ENCODE assay signal across 1 cellular context in the genomic region with DNA sequence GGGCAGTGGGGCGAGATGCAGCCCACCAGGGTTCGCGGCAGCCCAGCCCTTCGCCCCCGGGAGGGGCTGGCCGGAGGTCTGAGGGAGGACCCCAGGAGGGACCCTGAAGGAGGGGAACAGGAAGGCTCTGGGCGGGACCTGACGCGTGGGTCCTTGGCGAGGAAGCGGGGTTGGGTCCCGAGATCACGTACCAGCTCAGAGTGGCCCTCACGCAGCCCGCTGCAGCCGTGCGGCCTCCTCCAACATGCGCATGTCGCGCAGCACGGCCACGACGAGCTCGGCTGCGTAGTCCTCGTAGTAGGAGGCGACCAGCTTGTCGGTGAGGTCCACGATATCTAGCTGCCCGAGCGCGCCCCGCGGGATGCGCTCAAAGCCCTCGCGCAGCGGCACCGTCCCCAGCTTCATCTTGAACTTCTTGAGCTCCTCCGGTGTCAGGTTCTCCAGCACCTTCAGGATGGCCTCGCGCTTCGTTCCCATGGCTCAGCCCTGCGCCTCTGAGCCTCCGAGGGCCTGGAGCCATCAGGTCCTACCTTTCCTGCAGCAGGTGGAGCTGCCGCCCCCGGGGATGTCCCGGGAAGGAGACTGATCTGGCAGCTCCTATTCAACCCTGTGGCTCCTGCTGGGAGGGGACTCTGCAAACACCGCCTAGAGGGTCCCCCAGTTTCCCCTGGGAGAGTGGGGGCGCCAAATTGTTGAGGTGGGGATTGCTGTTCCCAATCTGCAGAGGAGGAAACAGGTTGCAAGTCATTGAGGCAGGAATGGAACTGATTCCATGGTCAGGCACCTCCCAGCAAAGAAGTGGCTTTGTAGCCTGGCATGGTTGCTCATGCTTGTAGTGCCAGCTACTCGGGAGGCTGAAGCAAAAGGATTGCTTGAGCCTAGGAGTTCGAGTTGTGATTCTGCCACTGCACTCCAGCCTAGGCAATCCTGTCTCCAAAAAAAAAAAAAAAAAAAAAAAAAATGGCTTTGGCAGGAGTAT.
A peak's percentile ranks its signal among the peaks of the same experiment; 100 is the strongest.
TF ChIP-seq lines count a peak whose summit lies in the region.

A gene (minus strand): TSS at position 584 of the 979 bp plus-strand sequence. CDS start 107 bp downstream, at position 477.

TF ChIP-seq in H1, 55 proteins besides CTCF, POLR2A, EP300 and RAD21:
- TF ChIP-seq EGR1 (IDR thresholded peaks at IDR 0.05; ENCODE audit: borderline replicate concordance, low read depth, low read length) (no peak), NANOG (IDR thresholded peaks at IDR 0.05; ENCODE audit: insufficient read depth, low read depth, low read length, poor library complexity, severe bottlenecking) (no peak), SIRT6 (IDR thresholded peaks at IDR 0.05; ENCODE audit: low read length) (no peak), GTF2F1 (IDR thresholded peaks at IDR 0.05; ENCODE audit: borderline replicate concordance, low read depth, low read length) (no peak), EZH2 (IDR thresholded peaks at IDR 0.05; ENCODE audit: low read depth, low read length, severe bottlenecking) (peak; percentile 48), SP1 (IDR thresholded peaks at IDR 0.05; ENCODE audit: low read depth, low read length) (no peak), RBBP5 (IDR thresholded peaks at IDR 0.05; ENCODE audit: borderline replicate concordance, low read depth, low read length) (0 out of 2 replicates have a peak, but pooled peaks have one; percentile 19), SRF (IDR thresholded peaks at IDR 0.05; ENCODE audit: low read depth, low read length) (no peak), KDM5A (IDR thresholded peaks at IDR 0.05; ENCODE audit: low read length) (no peak), SUZ12 (IDR thresholded peaks at IDR 0.05; ENCODE audit: low read length) (peak; percentile 75), KDM4A (IDR thresholded peaks at IDR 0.05; ENCODE audit: low read depth, low read length, severe bottlenecking) (peak; percentile 97), POU5F1 (IDR thresholded peaks at IDR 0.05; ENCODE audit: low read depth, low read length) (no peak), BRCA1 (IDR thresholded peaks at IDR 0.05; ENCODE audit: low read depth, low read length) (no peak), POLR2AphosphoS5 (IDR thresholded peaks at IDR 0.05; ENCODE audit: low read depth, low read length) (no peak)
- TF ChIP-seq, protein P1, sequence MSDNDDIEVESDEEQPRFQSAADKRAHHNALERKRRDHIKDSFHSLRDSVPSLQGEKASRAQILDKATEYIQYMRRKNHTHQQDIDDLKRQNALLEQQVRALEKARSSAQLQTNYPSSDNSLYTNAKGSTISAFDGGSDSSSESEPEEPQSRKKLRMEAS (IDR thresholded peaks at IDR 0.05) = peak; percentile 71
- TF ChIP-seq, protein P2, sequence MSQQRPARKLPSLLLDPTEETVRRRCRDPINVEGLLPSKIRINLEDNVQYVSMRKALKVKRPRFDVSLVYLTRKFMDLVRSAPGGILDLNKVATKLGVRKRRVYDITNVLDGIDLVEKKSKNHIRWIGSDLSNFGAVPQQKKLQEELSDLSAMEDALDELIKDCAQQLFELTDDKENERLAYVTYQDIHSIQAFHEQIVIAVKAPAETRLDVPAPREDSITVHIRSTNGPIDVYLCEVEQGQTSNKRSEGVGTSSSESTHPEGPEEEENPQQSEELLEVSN (IDR thresholded peaks at IDR 0.05) = no peak; the same call in 1 of the 2 replicates
